Comparison of ENCODE assay signal across 21 cellular contexts in genomic region chr16:82935781-82936180, GRCh38.
DNase-seq lines count a peak whose midpoint lies in the region; ATAC-seq and TF ChIP-seq lines count a peak whose summit lies in the region.
"Had no signal": no experiment of that assay in that cellular context is flagged by ENCODE, and none has a peak within 500 bp of the region (broad histone marks: within the 10 kb centered on the region; RNA-seq: fewer than 3 reads in every experiment).

No MANE protein-coding gene starts in this region.

- in situ Hi-C loops in ACHN (cut with HindIII; ENCODE audit: low pct_ligation_motif_present, low pct_unique_long_range_greater_than_20kb, low sequenced_read_pairs): no loop called here

- ATAC-seq in HG03439 (IDR thresholded peaks at IDR 0.05; ENCODE audit: unreplicated experiment): no peak
- no peak for ATAC-seq in sciatic nerve
- ATAC-seq: activated T-cell treated with anti-CD3 and anti-CD28 coated beads, Interleukin-2, amount 50 U/mL, for 4 hours; upper lobe of right lung; WTC11 had no signal

- TF ChIP-seq CTCF in epithelial cell of esophagus (IDR thresholded peaks at IDR 0.05; ENCODE audit: insufficient read depth, low read depth, low read length, missing control alignments): no peak

- DNase-seq in ACHN: peak; percentile 40
- peak; percentile 43 for DNase-seq in HT1080 (ENCODE audit: low read depth)
- DNase-seq in NCI-H526 (lab: John Stamatoyannopoulos, UW): peak; percentile 68 to 72
- DNase-seq in epithelial cell of esophagus (ENCODE audit: low read depth): peak; percentile 7
- no peak for DNase-seq in NCI-H1417 treated with DMSO at 0.1 percent for 48 hours (lab: John Stamatoyannopoulos, UW)
- DNase-seq in germinal center (ENCODE audit: low spot score): no peak
- no peak for DNase-seq in sciatic nerve (ENCODE audit: low spot score)
- DNase-seq: activated CD4-positive, alpha-beta memory T cell treated with anti-CD3 and anti-CD28 coated beads, Interleukin-2, amount 10 ng/mL, durations not matched to agents 7 days and 5 days; activated naive CD4-positive, alpha-beta T cell treated with Interleukin-2 at 50 U/mL for 16 hours; activated T-cell treated with anti-CD3 and anti-CD28 coated beads, Interleukin-2, amount 50 U/mL, for 4 hours; AML-193; amniotic stem cell; dermis blood vessel endothelial cell; H7; Kasumi-1; NCI-H1694; NCI-H2227 treated with DMSO at 0.1 percent for 48 hours; SHP77 treated with DMSO at 0.1 percent for 48 hours; upper lobe of right lung had no signal

- intact Hi-C loops in sciatic nerve (cut with DNase I): no loop called here

- H3K4me3 ChIP-seq in epithelial cell of esophagus (ENCODE audit: low read length): no peak overlapping the region
- H3K4me3 ChIP-seq: upper lobe of right lung had no signal

Comparison
In these comparisons a context has a peak if more than half of its experiments do, and no peak if none do; other contexts are left out.
1. DNase-seq: peak in ACHN (single experiment), HT1080 (single experiment), NCI-H526 (2 of 2) and epithelial cell of esophagus (single experiment); none in NCI-H1417 treated with DMSO at 0.1 percent for 48 hours (single experiment), germinal center (single experiment) and sciatic nerve (single experiment).